13 cellular contexts compared by ENCODE assay signal in genomic region chr5:159912033-159912800, GRCh38. TPM values are rescaled to one million over a fixed set of nuclear protein-coding genes. Genes with fewer than 3 reads are reported as not detected.
DNase-seq lines count a peak whose midpoint lies in the region; ATAC-seq, FAIRE-seq and TF ChIP-seq lines count a peak whose summit lies in the region.
"Had no signal": no experiment of that assay in that cellular context is flagged by ENCODE, and none has a peak within 500 bp of the region (broad histone marks: within the 10 kb centered on the region; RNA-seq: fewer than 3 reads in every experiment).

No MANE protein-coding gene starts in this region.

- H3K4me3 ChIP-seq in A549 (peak overlapping the region; percentile 4; the same call in 1 of the 3 replicates), PC-3 (ENCODE audit: low read length) (no peak overlapping the region), mesodermal cell (ENCODE audit: extremely low read depth, insufficient read depth, low read length, poor library complexity, severe bottlenecking) (no peak overlapping the region)
- H3K4me3 ChIP-seq: HAP-1 had no signal

- no peak for TF ChIP-seq POLR2A in A549 (IDR thresholded peaks at IDR 0.05; ENCODE audit: low read length)

- H3K27me3 ChIP-seq in PC-3 (ENCODE audit: low read length): no peaks in the 10 kb centered on the region

- no peak overlapping the region for H2AFZ ChIP-seq in PC-3 (ENCODE audit: low read length)

- peak; percentile 94 for FAIRE-seq in A549 (lab: Jason Lieb, UNC)

- peak; percentile 17 to 51; a peak in 5 of 6 replicates for ATAC-seq in A549
- peak; percentile 18; the same call in 1 of the 2 replicates for ATAC-seq in PC-3
- no peak for ATAC-seq in GM19035 (IDR thresholded peaks at IDR 0.05; ENCODE audit: unreplicated experiment)
- no peak for ATAC-seq in HG03439 (IDR thresholded peaks at IDR 0.05; ENCODE audit: unreplicated experiment)
- no peak for ATAC-seq in GM21717 (IDR thresholded peaks at IDR 0.05; ENCODE audit: unreplicated experiment)

- no peak for TF ChIP-seq CTCF in A549 (IDR thresholded peaks at IDR 0.05)
- TF ChIP-seq CTCF in PC-3 (conservative IDR thresholded peaks at IDR 0.05; ENCODE audit: low read depth, low read length): no peak

- H3K36me3 ChIP-seq in PC-3 (ENCODE audit: low read depth, low read length) (no peaks in the 10 kb centered on the region), mesodermal cell (ENCODE audit: control insufficient read depth, insufficient read depth, low read length) (no peaks in the 10 kb centered on the region)
- H3K36me3 ChIP-seq: HAP-1 had no signal

- peaks cover 88% of the 10 kb centered on the region for H3K4me1 ChIP-seq in A549
- H3K4me1 ChIP-seq in PC-3 (ENCODE audit: insufficient read depth, low read length): peaks cover 47% of the 10 kb centered on the region
- peaks cover 40% of the 10 kb centered on the region for H3K4me1 ChIP-seq in mesodermal cell (ENCODE audit: control insufficient read depth, insufficient read depth, low read length, poor library complexity, severe bottlenecking)
- H3K4me1 ChIP-seq: HAP-1 had no signal

- TF ChIP-seq EP300 in A549 (IDR thresholded peaks at IDR 0.05): no peak

- H3K9me3 ChIP-seq in A549 (no peaks in the 10 kb centered on the region), PC-3 (ENCODE audit: low read length) (no peaks in the 10 kb centered on the region), mesodermal cell (ENCODE audit: control insufficient read depth, low read length) (no peaks in the 10 kb centered on the region)
- H3K9me3 ChIP-seq: HAP-1 had no signal

- peak; percentile 14 to 20; a peak in 1 of 5 replicates for TF ChIP-seq RAD21 in A549 (conservative IDR thresholded peaks at IDR 0.05 in 1 of 2, IDR thresholded peaks at IDR 0.05 in 1 of 2)

- BruUV-seq in PC-3 (replicated peaks; lab: Mats Ljungman, UMichigan): no TSS peak

- DNase-seq in A549 (ENCODE audit: low read depth in 1 of 2, low spot score in 1 of 2) (peak; percentile 36 to 78), PC-3 (peak; percentile 67), epithelial cell of prostate (ENCODE audit: low read depth, low spot score) (no peak), hypothalamus (lab: John Stamatoyannopoulos, UW) (no peak)
- DNase-seq: effector CD8-positive, alpha-beta T cell; left cardiac atrium; NCI-H187 had no signal

- H3K9ac ChIP-seq in PC-3 (ENCODE audit: low read length): no peak overlapping the region

- POLR2A ChIA-PET in A549 (lab: Yijun Ruan, JAX) (interaction anchor here (0.6 to 1.4 kb wide), 4 partner anchors 139 to 461 kb away, joined by 3 to 4 read pairs (median 3); no protein-coding TSS in a partner anchor), PC-3 (lab: Charles Lee; ENCODE audit: unreplicated experiment) (no interaction called here)

- peak overlapping the region; percentile 89 to 96 for H3K27ac ChIP-seq in A549
- peak overlapping the region; percentile 37 for H3K27ac ChIP-seq in PC-3 (ENCODE audit: low read length)
- peak overlapping the region; percentile 34 for H3K27ac ChIP-seq in epithelial cell of prostate
- H3K27ac ChIP-seq in mesodermal cell (ENCODE audit: low read depth, low read length, severe bottlenecking): peak overlapping the region; percentile 26

- CTCF ChIA-PET in A549 (lab: Yijun Ruan, JAX): interaction anchor here (0.8 to 16.6 kb wide), 7 partner anchors 75 to 465 kb away, joined by 3 to 220 read pairs (median 4); no protein-coding TSS in a partner anchor
- CTCF ChIA-PET in PC-3 (lab: Charles Lee): interaction anchor here (0.7 kb wide), 1 partner anchor 75 kb away, joined by 3 read pairs; no protein-coding TSS in a partner anchor

- H3K4me2 ChIP-seq in A549 (peak overlapping the region; percentile 75), PC-3 (ENCODE audit: low read length) (peak overlapping the region; percentile 29)

- intact Hi-C loops in PC-3 (cut with micrococcal nuclease): no loop called here

- H4K20me1 ChIP-seq in PC-3 (ENCODE audit: low read length): no peaks in the 10 kb centered on the region

- H3K79me2 ChIP-seq in PC-3 (ENCODE audit: low read length): no peaks in the 10 kb centered on the region

- H3F3A ChIP-seq in PC-3 (ENCODE audit: low read length, unreplicated experiment): no peaks in the 10 kb centered on the region

- H3K9me2 ChIP-seq in PC-3 (replicated peaks; ENCODE audit: low read length): no peaks in the 10 kb centered on the region

- 26% methylated on average over 4 of the region's 4 CpGs for WGBS in A549 (ENCODE audit: missing lambda C conversion rate)
- WGBS in mesodermal cell (ENCODE audit: insufficient coverage in 2 of 2), 2 experiments: 71 to 73% methylated on average over 3 to 4 of the region's 4 CpGs

TF ChIP-seq in A549, 52 proteins besides CTCF, POLR2A, EP300 and RAD21:
- TF ChIP-seq EHF (CRISPR knock-in tag; IDR thresholded peaks at IDR 0.05) (no peak), MAFK (IDR thresholded peaks at IDR 0.05; ENCODE audit: partially characterized antibody) (no peak), FOSL2 (IDR thresholded peaks at IDR 0.05) (0 out of 2 replicates have a peak, but pooled peaks have one; percentile 13), FOSL2 (CRISPR knock-in tag; IDR thresholded peaks at IDR 0.05) (peak; percentile 86), ZFP36 (IDR thresholded peaks at IDR 0.05; ENCODE audit: borderline replicate concordance, partially characterized antibody) (peak; percentile 79), MAZ (IDR thresholded peaks at IDR 0.05; ENCODE audit: borderline replicate concordance, low read depth, low read length) (no peak), RFX5 (IDR thresholded peaks at IDR 0.05) (no peak), ZC3H11A (IDR thresholded peaks at IDR 0.05) (no peak), KDM1A (IDR thresholded peaks at IDR 0.05; ENCODE audit: low read depth) (peak; percentile 64; the same call in 1 of the 2 replicates), PHF8 (IDR thresholded peaks at IDR 0.05; ENCODE audit: borderline replicate concordance, low read depth) (no peak), GATA3 (IDR thresholded peaks at IDR 0.05; ENCODE audit: borderline replicate concordance) (peak; percentile 79; the same call in 1 of the 2 replicates), ZNF302 (CRISPR knock-in tag; IDR thresholded peaks at IDR 0.05) (no peak; the same call in 1 of the 2 replicates), CEBPB (IDR thresholded peaks at IDR 0.05) (peak in 1 of 2 experiments; percentile 58; a peak in 1 of 4 replicates), RARB (CRISPR knock-in tag; IDR thresholded peaks at IDR 0.05) (no peak), JUN (IDR thresholded peaks at IDR 0.05) (peak in 1 of 2 experiments; percentile 31; a peak in 3 of 5 replicates)
- TF ChIP-seq, protein P1, sequence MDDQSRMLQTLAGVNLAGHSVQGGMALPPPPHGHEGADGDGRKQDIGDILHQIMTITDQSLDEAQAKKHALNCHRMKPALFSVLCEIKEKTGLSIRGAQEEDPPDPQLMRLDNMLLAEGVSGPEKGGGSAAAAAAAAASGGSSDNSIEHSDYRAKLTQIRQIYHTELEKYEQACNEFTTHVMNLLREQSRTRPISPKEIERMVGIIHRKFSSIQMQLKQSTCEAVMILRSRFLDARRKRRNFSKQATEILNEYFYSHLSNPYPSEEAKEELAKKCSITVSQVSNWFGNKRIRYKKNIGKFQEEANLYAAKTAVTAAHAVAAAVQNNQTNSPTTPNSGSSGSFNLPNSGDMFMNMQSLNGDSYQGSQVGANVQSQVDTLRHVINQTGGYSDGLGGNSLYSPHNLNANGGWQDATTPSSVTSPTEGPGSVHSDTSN (IDR thresholded peaks at IDR 0.05): 0 out of 2 replicates have a peak, but pooled peaks have one; percentile 39
- TF ChIP-seq, protein P2, sequence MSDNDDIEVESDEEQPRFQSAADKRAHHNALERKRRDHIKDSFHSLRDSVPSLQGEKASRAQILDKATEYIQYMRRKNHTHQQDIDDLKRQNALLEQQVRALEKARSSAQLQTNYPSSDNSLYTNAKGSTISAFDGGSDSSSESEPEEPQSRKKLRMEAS (IDR thresholded peaks at IDR 0.05): 0 out of 2 replicates have a peak, but pooled peaks have one; percentile 31

RNA-seq across cellular contexts. Expression of gene ADRA1B, which starts 4.1 kb away (rescaled TPM):
- polyA plus RNA-seq in A549 (2011; rRNA removed): 4.4 and 5.1 TPM in 2 replicates
- polyA plus RNA-seq in A549 (2012; cell fraction: cytosol; rRNA removed): 6.5 and 10.7 TPM in 2 replicates
- 8.3 and 12.5 TPM in 2 replicates for polyA plus RNA-seq in A549 (2012; cell fraction: nucleus; rRNA removed)
- 6.5 to 10.0 TPM (median 8.5 TPM) in 3 replicates for polyA plus RNA-seq in A549 (2017; fragmentation: RNase III; extraction: RNeasy Plus Mini Kit Qiagen cat#74134 plus additional on column Dnase treatment)
- 6.8 and 10.2 TPM in 2 replicates for polyA minus RNA-seq in A549 (2011; rRNA and poly(A)+ RNA removed)
- 0.29 and 0.40 TPM in 2 replicates for total RNA-seq in PC-3 (2014; rRNA removed)
- 1.7 TPM for polyA plus RNA-seq in mesodermal cell (2013, experiment 1 of 2)
- polyA plus RNA-seq in mesodermal cell (2013, experiment 2 of 2): 2.4 TPM
- total RNA-seq: A673 had no signal

Comparison
In these comparisons a context has a peak if more than half of its experiments do, and no peak if none do; other contexts are left out.
1. ATAC-seq: peak in A549 (2 of 2) and PC-3 (single experiment); none in GM19035 (single experiment), HG03439 (single experiment) and GM21717 (single experiment).
2. DNase-seq: peak in A549 (2 of 2) and PC-3 (single experiment); none in epithelial cell of prostate (single experiment) and hypothalamus (0 of 51).
3. H3K27ac ChIP-seq: peak in every context shown above with its lines; median percentile 92 in A549; 37 in PC-3; 34 in epithelial cell of prostate; 26 in mesodermal cell.